Comparison of ENCODE assay signal across 12 cellular contexts in genomic region chr17:40564195-40564882, GRCh38. TPM values are rescaled to one million over a fixed set of nuclear protein-coding genes. Genes with fewer than 3 reads are reported as not detected.
A peak's percentile ranks its signal among the peaks of the same experiment; 100 is the strongest.
DNase-seq lines count a peak whose midpoint lies in the region; ATAC-seq, FAIRE-seq and TF ChIP-seq lines count a peak whose summit lies in the region.
"Had no signal": no experiment of that assay in that cellular context is flagged by ENCODE, and none has a peak within 500 bp of the region (broad histone marks: within the 10 kb centered on the region; RNA-seq: fewer than 3 reads in every experiment).

No MANE protein-coding gene starts in this region.

- FAIRE-seq in GM19239 (lab: Jason Lieb, UNC), result no peak

- BruUV-seq in Caco-2 (replicated peaks; lab: Mats Ljungman, UMichigan), result no TSS peak

- peaks cover 4% of the 10 kb centered on the region for H3K4me1 ChIP-seq in rectal smooth muscle tissue (ENCODE audit: control insufficient read depth, insufficient read depth, low read length)
- peaks cover 8% of the 10 kb centered on the region; the same call in 1 of the 2 replicates for H3K4me1 ChIP-seq in Caco-2

- H3K27ac Mint-ChIP-seq in activated naive CD8-positive, alpha-beta T cell, result peak overlapping the region; percentile 97
- H3K27ac Mint-ChIP-seq in Caco-2 (ENCODE audit: unreplicated experiment), result no peak overlapping the region

- no peaks in the 10 kb centered on the region for H3K27me3 Mint-ChIP-seq in activated naive CD8-positive, alpha-beta T cell
- peaks cover 6% of the 10 kb centered on the region for H3K27me3 Mint-ChIP-seq in Caco-2 (ENCODE audit: insufficient read depth, unreplicated experiment)

- peaks cover 9% of the 10 kb centered on the region for H3K9me3 ChIP-seq in Caco-2
- H3K9me3 ChIP-seq: adrenal gland had no signal

- peaks cover 15% of the 10 kb centered on the region for H3K36me3 Mint-ChIP-seq in activated naive CD8-positive, alpha-beta T cell
- H3K36me3 Mint-ChIP-seq in Caco-2 (ENCODE audit: insufficient read depth, unreplicated experiment), result no peaks in the 10 kb centered on the region

- intact Hi-C loops in Caco-2 (cut with micrococcal nuclease; ENCODE audit: unreplicated experiment), result loop anchor here (5.0 kb wide), 1 partner anchor 77 kb away; no protein-coding TSS in a partner anchor

- no peaks in the 10 kb centered on the region for H3K9me3 Mint-ChIP-seq in activated naive CD8-positive, alpha-beta T cell (ENCODE audit: low read depth)
- no peaks in the 10 kb centered on the region for H3K9me3 Mint-ChIP-seq in Caco-2 (ENCODE audit: unreplicated experiment)

- POLR2A ChIA-PET in Caco-2 (lab: Charles Lee), result no interaction called here

- ATAC-seq in GM21381 (IDR thresholded peaks at IDR 0.05; ENCODE audit: unreplicated experiment), result no peak
- ATAC-seq in GM21825 (IDR thresholded peaks at IDR 0.05; ENCODE audit: unreplicated experiment), result no peak

- H3K36me3 ChIP-seq in rectal smooth muscle tissue (ENCODE audit: control insufficient read depth, insufficient read depth, low read length) (no peaks in the 10 kb centered on the region), Caco-2 (ENCODE audit: control insufficient read depth, insufficient read depth, low read length) (no peaks in the 10 kb centered on the region)
- H3K36me3 ChIP-seq: adrenal gland had no signal

- peak overlapping the region; percentile 90 for H3K4me3 Mint-ChIP-seq in activated naive CD8-positive, alpha-beta T cell
- H3K4me3 Mint-ChIP-seq in Caco-2 (ENCODE audit: unreplicated experiment), result no peak overlapping the region

- H3K4me3 ChIP-seq in GM08714 (ENCODE audit: low read length), result peak overlapping the region; percentile 72
- peak overlapping the region; percentile 0 for H3K4me3 ChIP-seq in rectal smooth muscle tissue (ENCODE audit: low read length)
- H3K4me3 ChIP-seq in Caco-2 (ENCODE audit: low read depth, low read length), result no peak overlapping the region
- H3K4me3 ChIP-seq: adrenal gland had no signal

- H3K9ac ChIP-seq in rectal smooth muscle tissue (ENCODE audit: low read length), result no peak overlapping the region

- peaks cover 64% of the 10 kb centered on the region for H3K4me1 Mint-ChIP-seq in activated naive CD8-positive, alpha-beta T cell (ENCODE audit: low read depth)
- H3K4me1 Mint-ChIP-seq in Caco-2 (ENCODE audit: low read depth, unreplicated experiment), result peaks cover 6% of the 10 kb centered on the region

- peak in 3 of 5 donors; percentile 44 to 62 (median 45) for DNase-seq in T-helper 1 cell
- no peak for DNase-seq in Caco-2
- DNase-seq in GM19239 (ENCODE audit: insufficient read length, low spot score), result no peak
- DNase-seq: adrenal gland, NCI-H1105, T1000 had no signal

- no peak for TF ChIP-seq CTCF in Caco-2 (IDR thresholded peaks at IDR 0.05; ENCODE audit: insufficient read depth in 1 of 2, low read depth in 1 of 2, low read length in 1 of 2, severe bottlenecking in 1 of 2, unreplicated experiment in 1 of 2)

- no peak overlapping the region for H3K27ac ChIP-seq in rectal smooth muscle tissue (ENCODE audit: low read depth, low read length)
- H3K27ac ChIP-seq: adrenal gland had no signal

- CTCF ChIA-PET in Caco-2 (lab: Charles Lee), result no interaction called here

- H3K27me3 ChIP-seq in rectal smooth muscle tissue (ENCODE audit: control insufficient read depth, insufficient read depth, low read length) (no peaks in the 10 kb centered on the region), Caco-2 (replicated peaks; ENCODE audit: control insufficient read depth, insufficient read depth, low read length) (no peaks in the 10 kb centered on the region; the same call in 1 of the 2 replicates)
- H3K27me3 ChIP-seq: adrenal gland had no signal

RNA-seq across cellular contexts. Expression of gene CCR7, which starts 0.9 kb away (rescaled TPM):
- not detected in 2 replicates for total RNA-seq in Caco-2 (2022)
- total RNA-seq: myocyte had no signal

Comparison
In these comparisons a context has a peak if more than half of its experiments do, and no peak if none do; other contexts are left out.
1. DNase-seq: peak in T-helper 1 cell (3 of 5); none in Caco-2 (0 of 2) and GM19239 (single experiment).